10 cellular contexts compared by ENCODE assay signal in the genomic region with DNA sequence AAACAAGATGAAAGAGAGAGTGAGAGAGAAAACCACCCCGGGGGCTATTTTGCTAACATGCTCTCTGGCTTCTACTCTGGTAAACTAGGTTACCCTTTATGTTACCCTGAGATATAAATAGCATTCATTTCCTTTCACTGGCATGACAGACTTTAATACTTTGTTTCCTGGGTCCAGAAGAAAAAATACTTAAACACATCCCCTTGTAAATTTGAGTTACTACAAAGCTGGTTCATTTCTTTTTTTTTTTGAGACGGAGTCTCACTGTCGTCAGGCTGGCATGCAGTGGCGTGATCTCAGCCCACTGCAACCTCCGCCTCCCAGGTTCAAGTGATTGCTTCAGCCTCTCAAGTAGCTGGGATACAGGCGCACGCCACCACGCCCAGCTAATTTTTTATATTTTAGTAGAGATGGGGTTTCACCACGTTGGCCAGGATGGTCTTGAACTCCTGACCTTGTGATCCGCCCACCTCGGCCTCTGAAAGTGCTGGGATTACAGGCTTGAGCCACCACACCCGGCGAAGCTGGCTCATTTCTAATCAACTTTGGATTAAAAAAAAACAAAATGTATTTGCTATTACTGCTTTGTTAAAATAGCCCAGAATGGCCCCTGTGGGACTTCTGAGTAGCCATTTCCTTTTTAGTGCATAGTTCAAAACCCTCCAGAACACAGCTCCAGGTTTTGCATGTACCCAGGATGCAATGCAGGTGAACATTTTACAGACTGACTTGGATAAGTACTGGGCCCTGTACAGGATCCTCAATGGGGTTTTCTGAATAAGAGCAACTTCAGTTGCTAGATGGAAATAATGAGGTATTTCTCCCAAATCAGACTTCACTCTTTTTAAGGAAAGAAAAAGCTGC. TPM values are rescaled to one million over a fixed set of nuclear protein-coding genes. Genes with fewer than 3 reads are reported as not detected.
DNase-seq lines count a peak whose midpoint lies in the region; ATAC-seq lines count a peak whose summit lies in the region.
"Had no signal": no experiment of that assay in that cellular context is flagged by ENCODE, and none has a peak within 500 bp of the region (broad histone marks: within the 10 kb centered on the region; RNA-seq: fewer than 3 reads in every experiment).

No MANE protein-coding gene starts in this region.

- H3K9me3 Mint-ChIP-seq in IgD-negative memory B cell, result no peaks in the 10 kb centered on the region

- H3K4me3 Mint-ChIP-seq in IgD-negative memory B cell, result peak overlapping the region; percentile 54 to 92 (median 90)

- peak; percentile 24 for DNase-seq in epidermal melanocyte (ENCODE audit: insufficient read length, low spot score)
- no peak for DNase-seq in stimulated activated CD4-positive, alpha-beta T cell treated with anti-CD3 and anti-CD28 coated beads, Interleukin-4, amount 100 ng/mL, for 1 hour
- no peak for DNase-seq in islet precursor cell
- DNase-seq in NCI-H2227 (lab: John Stamatoyannopoulos, UW; ENCODE audit: unreplicated experiment), result no peak
- DNase-seq: mammary epithelial cell, NCI-H446 had no signal

- no peaks in the 10 kb centered on the region for H3K9me3 ChIP-seq in BLaER1

- peaks cover 34% of the 10 kb centered on the region for H3K36me3 ChIP-seq in BLaER1

- peak overlapping the region; percentile 61 to 94 (median 94) for H3K27ac Mint-ChIP-seq in IgD-negative memory B cell

- peaks cover 69% of the 10 kb centered on the region for H3K4me1 ChIP-seq in BLaER1

- peaks cover 41 to 51% (median 48%) of the 10 kb centered on the region in 3 donors for H3K4me1 Mint-ChIP-seq in IgD-negative memory B cell

- H3K27ac ChIP-seq in BLaER1, result peak overlapping the region; percentile 74

- no peaks in the 10 kb centered on the region for H3K27me3 ChIP-seq in BLaER1

- H4K20me1 ChIP-seq in BLaER1, result peaks cover 12% of the 10 kb centered on the region; the same call in 1 of the 2 replicates

- peaks cover 1% of the 10 kb centered on the region for H3K36me3 Mint-ChIP-seq in IgD-negative memory B cell

- peak; percentile 47 for ATAC-seq in GM18868 (IDR thresholded peaks at IDR 0.05; ENCODE audit: unreplicated experiment)
- no peak for ATAC-seq in GM19351 (IDR thresholded peaks at IDR 0.05; ENCODE audit: unreplicated experiment)

- H3K9ac ChIP-seq in BLaER1, result peak overlapping the region; percentile 22

- H3K27me3 Mint-ChIP-seq in IgD-negative memory B cell, result no peaks in the 10 kb centered on the region

- H3K4me3 ChIP-seq in BLaER1, result no peak overlapping the region

- H3K4me2 ChIP-seq in BLaER1, result peak overlapping the region; percentile 68

RNA-seq across cellular contexts. Expression of a gene that starts 20.6 kb away (rescaled TPM):
- polyA plus RNA-seq in IgD-negative memory B cell, result 24.2 TPM
